8 cellular contexts compared by ENCODE assay signal in genomic region chr15:77900331-77900963, GRCh38.
DNase-seq lines count a peak whose midpoint lies in the region; ATAC-seq, FAIRE-seq and TF ChIP-seq lines count a peak whose summit lies in the region.
"Not testable (repeated sequence)": the region's sequence is repeated elsewhere in the genome, so short reads cannot be mapped to it uniquely, and the experiment has no call there.

No MANE protein-coding gene starts in this region.

- DNase-seq in GM03348 (ENCODE audit: low spot score) (peak; percentile 58), T-helper 17 cell (peak in 1 of 3 donors; percentile 36), H1 (ENCODE audit: low read depth in 1 of 2, low spot score in 2 of 2) (peak in 1 of 2 experiments; percentile 88), kidney tubule cell (ENCODE audit: low spot score) (peak; percentile 20), upper lobe of right lung (peak; percentile 75)
- peak; percentile 14 for DNase-seq in activated T-helper 1 cell treated with anti-CD3 and anti-CD28 coated beads, Interleukin-12 subunit alpha, Interleukin-12 subunit beta, Interleukin-2, Interleukin-4 antibody, amounts not matched to agents 30 ng/mL and 10 ng/mL and 1 ng/mL, durations not matched to agents 14 hours and 24 hours and 36 hours (ENCODE audit: low spot score)
- peak; percentile 31 to 52 (median 40) for DNase-seq in stimulated activated CD4-positive, alpha-beta T cell treated with anti-CD3 and anti-CD28 coated beads, Interleukin-12 subunit alpha, Interleukin-12 subunit beta, amount 100 ng/mL, for 48 hours (ENCODE audit: low read depth in 2 of 3, low spot score in 1 of 3)

- H3K14ac ChIP-seq in H1 (ENCODE audit: insufficient read length), result not testable (repeated sequence)

- not testable (repeated sequence) for TF ChIP-seq EP300 in H1 (IDR thresholded peaks at IDR 0.05; ENCODE audit: borderline replicate concordance in 1 of 2, low read depth in 2 of 2, low read length in 2 of 2)

- H3K56ac ChIP-seq in H1 (replicated peaks; ENCODE audit: insufficient read length, low read depth, low read length), result not testable (repeated sequence)

- H3K9me3 ChIP-seq in T-helper 17 cell (ENCODE audit: control insufficient read depth, low read length, poor library complexity, severe bottlenecking); H1 (ENCODE audit: insufficient read depth in 2 of 2, low read depth in 1 of 2, low read length in 1 of 2); upper lobe of right lung: not testable (repeated sequence)

- peak; percentile 62 for ATAC-seq in T-helper 17 cell
- peak; percentile 83 for ATAC-seq in upper lobe of right lung

- not testable (repeated sequence) for H3K9ac ChIP-seq in KMS-11; H1 (replicated peaks in 1 of 4; ENCODE audit: extremely low read depth in 1 of 4, low read depth in 3 of 4, low read length in 3 of 4)

- H3K36me3 ChIP-seq in KMS-11 (ENCODE audit: insufficient read depth); H1 (ENCODE audit: control insufficient read depth in 2 of 4, insufficient read depth in 4 of 4, low read length in 3 of 4); upper lobe of right lung: not testable (repeated sequence)

- not testable (repeated sequence) for H3K9me3 Mint-ChIP-seq in activated T-helper 1 cell treated with anti-CD3 and anti-CD28 coated beads, Interleukin-12 subunit alpha, Interleukin-12 subunit beta, Interleukin-2, Interleukin-4 antibody, amounts not matched to agents 30 ng/mL and 10 ng/mL and 1 ng/mL, durations not matched to agents 14 hours and 24 hours and 36 hours

- FAIRE-seq in H1 (lab: Jason Lieb, UNC), result not testable (repeated sequence)

- H3K4ac ChIP-seq in H1 (replicated peaks; ENCODE audit: insufficient read length, low read depth, low read length), result not testable (repeated sequence)

- H3K4me3 Mint-ChIP-seq in T-helper 17 cell; activated T-helper 1 cell treated with anti-CD3 and anti-CD28 coated beads, Interleukin-12 subunit alpha, Interleukin-12 subunit beta, Interleukin-2, Interleukin-4 antibody, amounts not matched to agents 30 ng/mL and 10 ng/mL and 1 ng/mL, durations not matched to agents 14 hours and 24 hours and 36 hours: not testable (repeated sequence)

- not testable (repeated sequence) for H2AFZ ChIP-seq in KMS-11 (ENCODE audit: low read depth); H1 (ENCODE audit: low read length)

- not testable (repeated sequence) for H3K4me1 Mint-ChIP-seq in T-helper 17 cell; activated T-helper 1 cell treated with anti-CD3 and anti-CD28 coated beads, Interleukin-12 subunit alpha, Interleukin-12 subunit beta, Interleukin-2, Interleukin-4 antibody, amounts not matched to agents 30 ng/mL and 10 ng/mL and 1 ng/mL, durations not matched to agents 14 hours and 24 hours and 36 hours (ENCODE audit: low read depth)

- H2BK12ac ChIP-seq in H1 (ENCODE audit: low read depth, low read length), result 0 out of 2 replicates have a peak overlapping the region, but pooled peaks have one; percentile 60

- POLR2A ChIA-PET in H1 (lab: Charles Lee; ENCODE audit: partially characterized antibody), result not testable (repeated sequence)

- H3K23ac ChIP-seq in H1 (ENCODE audit: insufficient read length), result not testable (repeated sequence)

- not testable (repeated sequence) for H3K4me1 ChIP-seq in KMS-11 (ENCODE audit: low read depth, poor library complexity, severe bottlenecking); H1 (replicated peaks in 1 of 4; ENCODE audit: control insufficient read depth in 3 of 4, insufficient read depth in 4 of 4, low read length in 3 of 4); upper lobe of right lung

- not testable (repeated sequence) for H3K4me3 ChIP-seq in KMS-11 (IDR thresholded peaks at IDR 0.05; ENCODE audit: insufficient read depth, low read depth, low read length); H1 (ENCODE audit: extremely low read depth in 1 of 4, insufficient read depth in 2 of 4, low read depth in 3 of 4, low read length in 4 of 4); upper lobe of right lung

- not testable (repeated sequence) for H2AK5ac ChIP-seq in H1 (ENCODE audit: low read depth, low read length)

- intact Hi-C loops in activated T-helper 1 cell treated with anti-CD3 and anti-CD28 coated beads, Interleukin-12 subunit alpha, Interleukin-12 subunit beta, Interleukin-2, Interleukin-4 antibody, amounts not matched to agents 30 ng/mL and 10 ng/mL and 1 ng/mL, durations not matched to agents 14 hours and 24 hours and 36 hours (cut with micrococcal nuclease); upper lobe of right lung (cut with DNase I): not testable (repeated sequence)

- H3K79me2 ChIP-seq in KMS-11 (ENCODE audit: insufficient read depth, low read depth); H1 (ENCODE audit: control insufficient read depth in 1 of 2, insufficient read depth in 2 of 2, low read length in 2 of 2): not testable (repeated sequence)

- not testable (repeated sequence) for H3K27ac Mint-ChIP-seq in T-helper 17 cell; activated T-helper 1 cell treated with anti-CD3 and anti-CD28 coated beads, Interleukin-12 subunit alpha, Interleukin-12 subunit beta, Interleukin-2, Interleukin-4 antibody, amounts not matched to agents 30 ng/mL and 10 ng/mL and 1 ng/mL, durations not matched to agents 14 hours and 24 hours and 36 hours

- H2BK120ac ChIP-seq in H1 (replicated peaks; ENCODE audit: low read depth, low read length), result not testable (repeated sequence)

- TF ChIP-seq CTCF in KMS-11 (conservative IDR thresholded peaks at IDR 0.05; ENCODE audit: low read depth, low read length) (peak; percentile 22; the same call in 1 of the 2 replicates), H1 (IDR thresholded peaks at IDR 0.05; ENCODE audit: control extremely low read depth in 1 of 3, insufficient read depth in 1 of 3, low read depth in 1 of 3, low read length in 3 of 3) (peak; percentile 50 to 59 (median 50)), upper lobe of right lung (IDR thresholded peaks at IDR 0.05) (peak; percentile 52)

- H3K4me2 ChIP-seq in KMS-11; H1 (ENCODE audit: insufficient read depth in 1 of 2, low read depth in 2 of 2, low read length in 2 of 2): not testable (repeated sequence)

- not testable (repeated sequence) for H3K18ac ChIP-seq in H1 (ENCODE audit: extremely low read depth, low read length)

- not testable (repeated sequence) for H3K79me1 ChIP-seq in H1 (ENCODE audit: low read depth, low read length)

- H3K27ac ChIP-seq in KMS-11; H1 (ENCODE audit: low read depth, low read length); upper lobe of right lung: not testable (repeated sequence)

- H3K36me3 Mint-ChIP-seq in T-helper 17 cell (ENCODE audit: low read depth); activated T-helper 1 cell treated with anti-CD3 and anti-CD28 coated beads, Interleukin-12 subunit alpha, Interleukin-12 subunit beta, Interleukin-2, Interleukin-4 antibody, amounts not matched to agents 30 ng/mL and 10 ng/mL and 1 ng/mL, durations not matched to agents 14 hours and 24 hours and 36 hours (ENCODE audit: low read depth): not testable (repeated sequence)

- not testable (repeated sequence) for TF ChIP-seq POLR2A in H1 (IDR thresholded peaks at IDR 0.05; ENCODE audit: control extremely low read depth in 1 of 2, low read depth in 2 of 2, low read length in 2 of 2)

- H4K5ac ChIP-seq in H1 (ENCODE audit: insufficient read length, low read depth, low read length), result not testable (repeated sequence)

- TF ChIP-seq RAD21 in H1 (IDR thresholded peaks at IDR 0.05 in 1 of 2, conservative IDR thresholded peaks at IDR 0.05 in 1 of 2; ENCODE audit: low read depth in 2 of 2, low read length in 2 of 2), result peak in 1 of 2 experiments; percentile 39; a peak in 3 of 4 replicates

- not testable (repeated sequence) for H4K20me1 ChIP-seq in KMS-11 (ENCODE audit: insufficient read depth); H1 (replicated peaks in 1 of 2; ENCODE audit: control insufficient read depth in 1 of 2, insufficient read depth in 2 of 2, low read length in 2 of 2)

- H2BK5ac ChIP-seq in H1 (ENCODE audit: low read depth, low read length), result not testable (repeated sequence)

- H2BK20ac ChIP-seq in H1 (ENCODE audit: low read length), result not testable (repeated sequence)

- H3K27me3 Mint-ChIP-seq in T-helper 17 cell; activated T-helper 1 cell treated with anti-CD3 and anti-CD28 coated beads, Interleukin-12 subunit alpha, Interleukin-12 subunit beta, Interleukin-2, Interleukin-4 antibody, amounts not matched to agents 30 ng/mL and 10 ng/mL and 1 ng/mL, durations not matched to agents 14 hours and 24 hours and 36 hours (ENCODE audit: insufficient read depth): not testable (repeated sequence)

- not testable (repeated sequence) for H4K8ac ChIP-seq in H1 (ENCODE audit: extremely low read depth, insufficient read depth, low read length)

- CTCF ChIA-PET in H1 (lab: Charles Lee; ENCODE audit: partially characterized antibody), result interaction anchor here (0.6 to 4.9 kb wide), 27 partner anchors 8 to 882 kb away, joined by 3 to 29 read pairs (median 3); no protein-coding TSS in a partner anchor

- not testable (repeated sequence) for H4K91ac ChIP-seq in H1 (replicated peaks; ENCODE audit: insufficient read length, low read length)

- H3K23me2 ChIP-seq in H1 (ENCODE audit: low read depth, low read length), result not testable (repeated sequence)

- WGBS in H1 (ENCODE audit: extremely low coverage in 1 of 2, insufficient coverage in 1 of 2, insufficient read length in 1 of 2, insufficient replicate concordance in 2 of 2, low coverage in 1 of 2, low lambda C conversion rate in 2 of 2, missing lambda C conversion rate in 1 of 2), 2 experiments, result 57% methylated on average over 18 of the region's 24 CpGs; no CpG with 5 or more reads in 1 of the 2 experiments

- not testable (repeated sequence) for H2BK15ac ChIP-seq in H1 (ENCODE audit: low read length)

- H3K27me3 ChIP-seq in KMS-11 (ENCODE audit: insufficient read depth, low read depth), result peaks cover 11% of the 10 kb centered on the region; the same call in 1 of the 2 replicates
- not testable (repeated sequence) for H3K27me3 ChIP-seq in H1 (replicated peaks in 1 of 4; ENCODE audit: control insufficient read depth in 3 of 4, extremely low read depth in 1 of 4, insufficient read depth in 3 of 4, low read length in 3 of 4); upper lobe of right lung
